ENCODE assay signal across 8 cellular contexts in the genomic region with DNA sequence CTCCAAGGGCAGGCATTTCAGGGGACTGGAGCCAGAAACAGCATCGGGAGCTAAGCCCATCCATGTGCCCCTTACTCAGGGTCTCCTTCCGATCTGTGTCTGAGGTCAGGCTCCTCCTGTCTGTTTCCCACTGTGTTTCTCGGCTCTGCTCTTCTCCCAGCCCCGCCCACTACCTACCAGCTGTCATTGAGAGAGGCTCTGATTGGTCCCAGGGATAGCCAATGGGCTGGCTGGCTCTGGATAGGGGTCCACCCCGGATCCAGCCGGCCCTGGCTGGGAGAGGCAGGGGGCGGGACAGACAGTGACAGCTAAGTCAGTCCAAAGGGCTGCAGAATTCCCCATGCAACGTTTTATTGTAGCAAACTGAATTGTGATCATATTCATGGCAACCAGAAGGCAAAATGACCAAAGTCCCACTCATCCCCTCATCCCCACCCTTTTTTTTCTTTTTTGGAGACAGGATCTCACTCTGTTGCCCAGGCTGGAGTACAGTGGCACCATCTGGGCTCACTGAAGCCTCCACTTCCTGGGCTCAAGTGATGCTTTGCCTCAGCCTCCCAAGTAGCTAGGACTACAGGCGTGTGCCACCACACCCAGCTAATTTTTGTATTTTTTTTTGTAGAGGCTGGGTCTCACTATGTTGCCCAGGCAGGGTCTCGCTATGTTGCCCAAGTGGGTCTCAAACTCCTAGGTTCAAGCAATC.
DNase-seq lines count a peak whose midpoint lies in the region; ATAC-seq and TF ChIP-seq lines count a peak whose summit lies in the region.

No MANE protein-coding gene starts in this region.

- H3K4me3 ChIP-seq in DND-41 (ENCODE audit: low read depth in 1 of 2, low read length in 2 of 2), result no peak overlapping the region
- no peak overlapping the region for H3K4me3 ChIP-seq in lower lobe of right lung

- DNase-seq in DND-41, result no peak
- peak; percentile 91 for DNase-seq in NCI-H2196 (lab: John Stamatoyannopoulos, UW; ENCODE audit: unreplicated experiment)
- DNase-seq in caudate nucleus (lab: John Stamatoyannopoulos, UW), result peak in 57 of 61 donors; percentile 18 to 91 (median 64)
- no peak for DNase-seq in lower lobe of right lung
- DNase-seq in central memory CD4-positive, alpha-beta T cell, result no peak
- no peak for DNase-seq in activated CD4-positive, alpha-beta T cell treated with anti-CD3 and anti-CD28 coated beads for 36 hours
- no peak for DNase-seq in T-helper 1 cell

- no peaks in the 10 kb centered on the region for H4K20me1 ChIP-seq in DND-41 (ENCODE audit: insufficient read depth, low read length)

- H3K4me2 ChIP-seq in DND-41 (ENCODE audit: insufficient read depth, low read length), result no peak overlapping the region

- POLR2A ChIA-PET in activated CD4-positive, alpha-beta T cell treated with anti-CD3 and anti-CD28 coated beads for 36 hours (lab: Charles Lee), result interaction anchor here (0.6 kb wide), 1 partner anchor 9 kb away, joined by 4 read pairs; no protein-coding TSS in a partner anchor

- no peaks in the 10 kb centered on the region for H3K4me1 ChIP-seq in DND-41 (ENCODE audit: insufficient read depth, low read length)
- no peaks in the 10 kb centered on the region for H3K4me1 ChIP-seq in lower lobe of right lung

- H3K4me1 Mint-ChIP-seq in activated CD4-positive, alpha-beta T cell treated with anti-CD3 and anti-CD28 coated beads for 36 hours, result no peaks in the 10 kb centered on the region

- H3K36me3 Mint-ChIP-seq in activated CD4-positive, alpha-beta T cell treated with anti-CD3 and anti-CD28 coated beads for 36 hours (ENCODE audit: low read depth), result no peaks in the 10 kb centered on the region

- H3K27me3 Mint-ChIP-seq in activated CD4-positive, alpha-beta T cell treated with anti-CD3 and anti-CD28 coated beads for 36 hours, result no peaks in the 10 kb centered on the region

- no peak for TF ChIP-seq CTCF in DND-41 (IDR thresholded peaks at IDR 0.05; ENCODE audit: borderline replicate concordance, extremely low read depth, low read length, poor library complexity, severe bottlenecking)
- no peak for TF ChIP-seq CTCF in lower lobe of right lung (IDR thresholded peaks at IDR 0.05)

- ATAC-seq in DND-41 (ENCODE audit: insufficient read depth, low read depth) (peak; percentile 55; the same call in 1 of the 3 replicates), lower lobe of right lung (peak; percentile 64 to 77), GM21786 (IDR thresholded peaks at IDR 0.05; ENCODE audit: unreplicated experiment) (no peak)
- ATAC-seq in activated CD4-positive, alpha-beta T cell treated with anti-CD3 and anti-CD28 coated beads for 36 hours, result no peak

- H3K9me3 ChIP-seq in DND-41 (ENCODE audit: insufficient read depth, low read length, severe bottlenecking), result no peaks in the 10 kb centered on the region
- H3K9me3 ChIP-seq in lower lobe of right lung, result no peaks in the 10 kb centered on the region

- H3K27me3 ChIP-seq in DND-41 (ENCODE audit: insufficient read depth, low read length, poor library complexity) (no peaks in the 10 kb centered on the region), lower lobe of right lung (ENCODE audit: low read depth) (no peaks in the 10 kb centered on the region)

- intact Hi-C loops in lower lobe of right lung (cut with DNase I), result no loop called here
- intact Hi-C loops in activated CD4-positive, alpha-beta T cell treated with anti-CD3 and anti-CD28 coated beads for 36 hours (cut with DNase I, micrococcal nuclease), result no loop called here

- no peaks in the 10 kb centered on the region for H3K9me3 Mint-ChIP-seq in activated CD4-positive, alpha-beta T cell treated with anti-CD3 and anti-CD28 coated beads for 36 hours (ENCODE audit: low read depth)

- H3K36me3 ChIP-seq in DND-41 (ENCODE audit: insufficient read depth, low read length), result no peaks in the 10 kb centered on the region
- peaks cover 11% of the 10 kb centered on the region for H3K36me3 ChIP-seq in lower lobe of right lung

- H3K9ac ChIP-seq in DND-41 (ENCODE audit: low read depth, low read length), result no peak overlapping the region

- no peaks in the 10 kb centered on the region for H3K79me2 ChIP-seq in DND-41 (ENCODE audit: insufficient read depth, low read length)

- H3K27ac ChIP-seq in DND-41 (ENCODE audit: low read length), result no peak overlapping the region
- peak overlapping the region; percentile 1 for H3K27ac ChIP-seq in caudate nucleus (ENCODE audit: low read depth, low read length)
- H3K27ac ChIP-seq in lower lobe of right lung, result no peak overlapping the region

- no peak overlapping the region for H2AFZ ChIP-seq in DND-41 (ENCODE audit: low read depth, low read length)

- CTCF ChIA-PET in activated CD4-positive, alpha-beta T cell treated with anti-CD3 and anti-CD28 coated beads for 36 hours (lab: Charles Lee), result no interaction called here

- H3K27ac Mint-ChIP-seq in activated CD4-positive, alpha-beta T cell treated with anti-CD3 and anti-CD28 coated beads for 36 hours, result no peak overlapping the region

- H3K4me3 Mint-ChIP-seq in activated CD4-positive, alpha-beta T cell treated with anti-CD3 and anti-CD28 coated beads for 36 hours, result no peak overlapping the region

Comparison
In these comparisons a context has a peak if more than half of its experiments do, and no peak if none do; other contexts are left out.
1. ATAC-seq: peak in DND-41 (single experiment) and lower lobe of right lung (2 of 2); none in GM21786 (single experiment) and activated CD4-positive, alpha-beta T cell treated with anti-CD3 and anti-CD28 coated beads for 36 hours (single experiment).
2. DNase-seq: peak in NCI-H2196 (single experiment) and caudate nucleus (57 of 61); none in DND-41 (single experiment), lower lobe of right lung (single experiment), central memory CD4-positive, alpha-beta T cell (single experiment), activated CD4-positive, alpha-beta T cell treated with anti-CD3 and anti-CD28 coated beads for 36 hours (single experiment) and T-helper 1 cell (0 of 5).